Comparison of ENCODE assay signal across 8 cellular contexts in the genomic region with DNA sequence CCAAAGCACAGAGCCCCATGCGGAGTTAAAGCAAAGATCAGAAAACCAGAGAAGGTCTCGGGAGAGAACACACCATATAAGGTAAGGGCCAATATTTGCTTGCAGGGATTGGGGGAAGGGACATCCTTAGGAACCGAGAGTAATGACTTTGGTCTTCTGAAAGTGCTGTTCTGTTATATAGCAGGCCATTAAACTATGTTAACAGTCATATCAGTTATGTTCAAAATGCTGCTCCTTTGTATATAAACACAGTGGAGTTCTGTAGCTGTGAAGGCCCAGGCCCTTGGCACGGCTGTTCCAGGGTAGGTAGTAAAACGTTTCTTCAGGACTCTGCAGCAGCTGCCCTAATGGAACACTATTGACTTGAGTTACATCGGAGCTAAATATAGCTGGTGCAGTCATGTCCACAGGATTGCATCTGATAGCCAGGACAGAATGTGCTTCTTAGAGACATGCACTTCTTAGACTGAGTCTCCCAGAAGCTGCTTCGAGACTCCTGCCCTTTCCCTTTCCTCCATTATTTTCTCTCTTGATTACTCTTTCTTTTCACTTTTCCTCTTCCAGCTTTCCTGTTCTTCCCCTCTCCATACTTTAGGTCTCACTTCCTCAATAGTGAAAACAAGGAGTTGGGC.
DNase-seq lines count a peak whose midpoint lies in the region; ATAC-seq and TF ChIP-seq lines count a peak whose summit lies in the region.

No MANE protein-coding gene starts in this region.

- H4K8ac ChIP-seq in trophoblast cell (ENCODE audit: low read depth, low read length) = no peak overlapping the region

- no peak overlapping the region for H4K91ac ChIP-seq in trophoblast cell (ENCODE audit: low read depth, low read length)

- TF ChIP-seq CTCF in GM12865 (IDR thresholded peaks at IDR 0.05; ENCODE audit: insufficient read depth, low read depth, low read length, missing control alignments) = no peak
- no peak for TF ChIP-seq CTCF in foreskin fibroblast (IDR thresholded peaks at IDR 0.05; ENCODE audit: low read depth, low read length)
- no peak for TF ChIP-seq CTCF in psoas muscle (IDR thresholded peaks at IDR 0.05)

- H3K27me3 ChIP-seq in psoas muscle (ENCODE audit: insufficient read depth in 3 of 3, low read length in 2 of 3) (no peaks in the 10 kb centered on the region), trophoblast cell (ENCODE audit: insufficient read depth, low read length) (no peaks in the 10 kb centered on the region)

- no peak overlapping the region for H3K14ac ChIP-seq in trophoblast cell (ENCODE audit: low read length)

- peak; percentile 96 to 98 (median 96) for ATAC-seq in psoas muscle

- no peaks in the 10 kb centered on the region for H3K36me3 ChIP-seq in psoas muscle (ENCODE audit: insufficient read depth in 1 of 2, low read depth in 1 of 2)
- H3K36me3 ChIP-seq in trophoblast cell (ENCODE audit: control insufficient read depth in 1 of 2, insufficient read depth in 2 of 2, low read length in 2 of 2) = no peaks in the 10 kb centered on the region

- H3K79me2 ChIP-seq in trophoblast cell (ENCODE audit: control insufficient read depth, insufficient read depth, low read length, poor library complexity) = no peaks in the 10 kb centered on the region

- H3K18ac ChIP-seq in trophoblast cell (ENCODE audit: low read length) = no peak overlapping the region

- no peak overlapping the region for H3K4ac ChIP-seq in trophoblast cell (ENCODE audit: low read depth, low read length)

- no peak overlapping the region for H3K4me3 ChIP-seq in GM12865 (ENCODE audit: low read depth, low read length)
- H3K4me3 ChIP-seq in foreskin fibroblast (ENCODE audit: low read depth in 1 of 2, low read length in 2 of 2) = no peak overlapping the region
- H3K4me3 ChIP-seq in psoas muscle = peak overlapping the region; percentile 54
- H3K4me3 ChIP-seq in trophoblast cell (ENCODE audit: low read depth, low read length) = no peak overlapping the region

- no peaks in the 10 kb centered on the region for H3K79me1 ChIP-seq in trophoblast cell (ENCODE audit: low read length)

- H3K9me3 ChIP-seq in psoas muscle (no peaks in the 10 kb centered on the region), trophoblast cell (ENCODE audit: insufficient read depth, low read depth, low read length) (no peaks in the 10 kb centered on the region)

- no peak overlapping the region for H3K9ac ChIP-seq in trophoblast cell (ENCODE audit: low read length)

- H2AFZ ChIP-seq in trophoblast cell (ENCODE audit: insufficient read depth, low read length, poor library complexity) = no peak overlapping the region

- no peak overlapping the region for H2BK12ac ChIP-seq in trophoblast cell (ENCODE audit: low read length)

- H2BK5ac ChIP-seq in trophoblast cell (ENCODE audit: low read depth, low read length, poor library complexity) = no peak overlapping the region

- DNase-seq in GM12865 (ENCODE audit: low read depth) (peak; percentile 49), NCI-H69 (lab: John Stamatoyannopoulos, UW) (peak; percentile 96), foreskin fibroblast (peak; percentile 78 to 86), psoas muscle (peak; percentile 62 to 79), NCI-H1092 (lab: John Stamatoyannopoulos, UW) (no peak), trophoblast cell (no peak), GOT3 (lab: John Stamatoyannopoulos, UW) (no peak)
- no peak for DNase-seq in activated CD8-positive, alpha-beta memory T cell treated with anti-CD3 and anti-CD28 coated beads, Interleukin-2, amount 50 U/mL, for 4 hours

- peak overlapping the region; percentile 97 for H3K27ac ChIP-seq in psoas muscle
- no peak overlapping the region for H3K27ac ChIP-seq in trophoblast cell (ENCODE audit: low read depth, low read length)

- H3K4me1 ChIP-seq in psoas muscle (peaks cover 79% of the 10 kb centered on the region), trophoblast cell (ENCODE audit: control insufficient read depth in 1 of 2, insufficient read depth in 2 of 2, low read length in 2 of 2) (peaks cover 2 to 7% of the 10 kb centered on the region in 2 experiments)

- no peak overlapping the region for H2AK5ac ChIP-seq in trophoblast cell (ENCODE audit: low read length)

- H3K23ac ChIP-seq in trophoblast cell (ENCODE audit: low read length) = no peak overlapping the region

- 13 to 29% (median 18%) methylated on average over 7 of the region's 7 CpGs for WGBS in psoas muscle, 3 donors
- no CpG with 5 or more reads among the region's 7 CpGs for WGBS in trophoblast cell (ENCODE audit: extremely low coverage, insufficient coverage, insufficient read length)

- H2BK120ac ChIP-seq in trophoblast cell (ENCODE audit: insufficient read depth, low read length, poor library complexity) = no peak overlapping the region

- no peak overlapping the region for H4K12ac ChIP-seq in trophoblast cell (ENCODE audit: low read depth, low read length)

- H3K4me2 ChIP-seq in trophoblast cell (ENCODE audit: low read length) = no peak overlapping the region

- intact Hi-C loops in psoas muscle (cut with DNase I) = loop anchor here in 1 of 2 donors (5.0 kb wide), 1 partner anchor 121 kb away; the partner anchor contains the start of gene SETBP1

Comparison
In these comparisons a context has a peak if more than half of its experiments do, and no peak if none do; other contexts are left out.
1. DNase-seq: peak in GM12865 (single experiment), NCI-H69 (single experiment), foreskin fibroblast (2 of 2) and psoas muscle (2 of 2); none in NCI-H1092 (single experiment), trophoblast cell (0 of 2), GOT3 (single experiment) and activated CD8-positive, alpha-beta memory T cell treated with anti-CD3 and anti-CD28 coated beads, Interleukin-2, amount 50 U/mL, for 4 hours (single experiment).